31 cellular contexts compared by ENCODE assay signal in the genomic region with DNA sequence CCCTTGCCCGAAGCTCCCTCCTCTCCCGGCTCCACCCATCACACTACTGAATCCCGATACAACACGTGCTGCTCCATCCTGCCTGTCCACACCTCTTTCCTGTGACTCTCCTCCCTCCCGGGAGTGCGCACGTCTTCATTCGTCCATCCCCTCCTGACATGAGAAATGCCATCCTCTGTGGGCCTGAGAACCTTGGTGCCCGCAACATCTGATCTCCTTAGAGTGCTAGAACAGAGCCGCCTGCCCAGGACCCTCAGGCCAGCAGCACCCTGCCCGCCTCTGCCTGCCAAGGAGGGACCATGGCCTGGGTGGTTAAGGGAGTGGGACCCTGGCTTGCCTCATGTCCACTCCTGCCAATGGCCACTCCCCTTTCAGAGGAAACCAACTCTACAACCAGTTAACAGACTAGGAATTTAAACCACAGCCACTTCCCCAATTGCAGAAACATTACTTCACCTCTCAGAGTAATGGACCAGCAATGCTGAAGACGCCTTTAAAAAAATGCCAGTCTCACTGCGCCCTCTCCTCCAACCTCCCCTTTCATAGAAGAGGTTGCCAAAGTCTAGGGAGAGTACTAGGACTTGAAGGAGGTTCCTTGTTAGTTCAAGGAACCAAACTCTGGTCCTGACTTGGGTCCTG.
A peak's percentile ranks its signal among the peaks of the same experiment; 100 is the strongest.
DNase-seq lines count a peak whose midpoint lies in the region; ATAC-seq and TF ChIP-seq lines count a peak whose summit lies in the region.
"Had no signal": no experiment of that assay in that cellular context is flagged by ENCODE, and none has a peak within 500 bp of the region (broad histone marks: within the 10 kb centered on the region; RNA-seq: fewer than 3 reads in every experiment).

No MANE protein-coding gene starts in this region.

- H3K4me3 ChIP-seq in AG04449 (ENCODE audit: low read depth, low read length) (no peak overlapping the region), NB4 (ENCODE audit: low read depth, low read length) (no peak overlapping the region)
- H3K4me3 ChIP-seq: BLaER1, cardiac muscle cell, coronary artery, GM23338, lower lobe of right lung, mucosa of descending colon, prostate gland, sigmoid colon, vagina had no signal

- H3K9me3 Mint-ChIP-seq in nephron progenitor cell, result peaks cover 16% of the 10 kb centered on the region
- H3K9me3 Mint-ChIP-seq: activated CD8-positive, alpha-beta T cell treated with anti-CD3 and anti-CD28 coated beads for 36 hours; GM23338 had no signal

- POLR2A ChIA-PET in AG04449 (lab: Yijun Ruan, JAX), result no interaction called here

- no peaks in the 10 kb centered on the region for H3K36me3 Mint-ChIP-seq in nephron progenitor cell (ENCODE audit: low read depth)
- H3K36me3 Mint-ChIP-seq: activated naive CD8-positive, alpha-beta T cell had no signal

- peak overlapping the region; percentile 18 for H3K4me3 Mint-ChIP-seq in nephron progenitor cell
- H3K4me3 Mint-ChIP-seq: activated CD8-positive, alpha-beta T cell treated with anti-CD3 and anti-CD28 coated beads for 36 hours; activated naive CD8-positive, alpha-beta T cell; effector memory CD8-positive, alpha-beta T cell; GM23338; T-helper 17 cell had no signal

- H3K4me1 Mint-ChIP-seq in nephron progenitor cell, result peaks cover 22% of the 10 kb centered on the region

- ATAC-seq in HG03039 (IDR thresholded peaks at IDR 0.05; ENCODE audit: unreplicated experiment), result no peak
- ATAC-seq: activated CD8-positive, alpha-beta T cell treated with anti-CD3 and anti-CD28 coated beads for 36 hours; effector memory CD8-positive, alpha-beta T cell; GM23338; lower lobe of right lung; mucosa of descending colon; T-helper 17 cell had no signal

- peaks cover 62% of the 10 kb centered on the region for H3K27me3 Mint-ChIP-seq in nephron progenitor cell (ENCODE audit: low read depth, poor library complexity)

- TF ChIP-seq CTCF in AG04449 (IDR thresholded peaks at IDR 0.05; ENCODE audit: insufficient read depth, low read length, missing control alignments) (no peak), NB4 (IDR thresholded peaks at IDR 0.05; ENCODE audit: low read depth, low read length) (no peak), nephron progenitor cell (IDR thresholded peaks at IDR 0.05) (no peak)

- DNase-seq in AG04449 (ENCODE audit: low read depth, low spot score) (peak; percentile 33), ELR (ENCODE audit: low read depth) (peak; percentile 31), NB4 (ENCODE audit: low read depth) (peak; percentile 27), nephron progenitor cell (no peak), COR-L47 (lab: John Stamatoyannopoulos, UW) (no peak), activated T-cell treated with anti-CD3 and anti-CD28 coated beads for 4 hours (no peak)
- DNase-seq in activated CD4-positive, CD25-positive, alpha-beta regulatory T cell (lab: John Stamatoyannopoulos, UW), result no peak
- DNase-seq: activated CD8-positive, alpha-beta T cell treated with anti-CD3 and anti-CD28 coated beads for 36 hours; activated effector memory CD4-positive, alpha-beta T cell treated with Interleukin-2 at 50 U/mL for 16 hours; anterior cingulate cortex; Caco-2; effector memory CD8-positive, alpha-beta T cell; kidney; lower lobe of right lung; mucosa of descending colon; NCI-H1436; NCI-H2107; NCI-H446; sigmoid colon; stimulated activated CD4-positive, alpha-beta T cell treated with anti-CD3 and anti-CD28 coated beads, Interleukin-15, amount 100 ng/mL, for 24 hours; stimulated activated naive CD8-positive, alpha-beta T cell treated with anti-CD3 and anti-CD28 coated beads, Interleukin-15, Interleukin-2, amounts not matched to agents 100 U/mL and 50 U/mL, for 24 hours; T-helper 17 cell; testis had no signal

- H3K27ac Mint-ChIP-seq in nephron progenitor cell, result no peak overlapping the region
- H3K27ac Mint-ChIP-seq: activated CD8-positive, alpha-beta T cell treated with anti-CD3 and anti-CD28 coated beads for 36 hours; activated naive CD8-positive, alpha-beta T cell; effector memory CD8-positive, alpha-beta T cell; GM23338; T-helper 17 cell had no signal

- CTCF ChIA-PET in AG04449 (lab: Yijun Ruan, JAX), result interaction anchor here (1.0 to 2.5 kb wide), 3 partner anchors 16 to 1377 kb away, joined by 3 to 26 read pairs (median 9); no protein-coding TSS in a partner anchor

- no peak for TF ChIP-seq POLR2A in NB4 (IDR thresholded peaks at IDR 0.05; ENCODE audit: extremely low read depth, insufficient read length)

Comparison
In these comparisons a context has a peak if more than half of its experiments do, and no peak if none do; other contexts are left out.
1. DNase-seq: peak in AG04449 (single experiment), ELR (single experiment) and NB4 (single experiment); none in nephron progenitor cell (single experiment), COR-L47 (single experiment), activated T-cell treated with anti-CD3 and anti-CD28 coated beads for 4 hours (single experiment) and activated CD4-positive, CD25-positive, alpha-beta regulatory T cell (0 of 4).